17 cellular contexts compared by ENCODE assay signal in genomic region chr2:71683666-71684065, GRCh38.
"Had no signal": no experiment of that assay in that cellular context is flagged by ENCODE, and none has a peak within 500 bp of the region (broad histone marks: within the 10 kb centered on the region; RNA-seq: fewer than 3 reads in every experiment).

No MANE protein-coding gene starts in this region.

- FAIRE-seq: colon had no signal

- H3K4me3 ChIP-seq: esophagus squamous epithelium, lung, sigmoid colon, skin epidermis, stomach, uterus had no signal

- ATAC-seq: effector memory CD8-positive, alpha-beta T cell had no signal

- H3K4me3 Mint-ChIP-seq: dendritic cell treated with granulocyte-macrophage colony-stimulating factor and Interleukin-4, amounts not matched to agents 40 ng/mL and 50 ng/mL, for 4 days; effector memory CD8-positive, alpha-beta T cell; naive B cell; type B pancreatic cell had no signal

- H3K9me3 ChIP-seq: esophagus squamous epithelium, sigmoid colon, stomach, uterus had no signal

- H3K4me1 ChIP-seq: esophagus squamous epithelium, sigmoid colon, stomach, uterus had no signal

- H3K36me3 ChIP-seq: esophagus squamous epithelium, uterus had no signal

- H3K27me3 ChIP-seq: esophagus squamous epithelium, sigmoid colon, stomach, uterus had no signal

- H3K27ac ChIP-seq: esophagus squamous epithelium, sigmoid colon, skin epidermis, stomach, uterus had no signal

- H3K36me3 Mint-ChIP-seq: naive B cell, type B pancreatic cell had no signal

- DNase-seq: effector memory CD8-positive, alpha-beta T cell; esophagus squamous epithelium; foreskin fibroblast; hippocampal formation; kidney glomerular epithelial cell; mesenchymal stem cell; naive B cell; stimulated activated CD4-positive, alpha-beta T cell treated with anti-CD3 and anti-CD28 coated beads, Interleukin-12 subunit alpha, Interleukin-12 subunit beta, amount 100 ng/mL, for 4 hours; stimulated activated naive CD4-positive, alpha-beta T cell; stomach; uterus had no signal

- H3K27me3 Mint-ChIP-seq: dendritic cell treated with granulocyte-macrophage colony-stimulating factor and Interleukin-4, amounts not matched to agents 40 ng/mL and 50 ng/mL, for 4 days had no signal

- H3K4me1 Mint-ChIP-seq: naive B cell had no signal

- H3K27ac Mint-ChIP-seq: dendritic cell treated with granulocyte-macrophage colony-stimulating factor and Interleukin-4, amounts not matched to agents 40 ng/mL and 50 ng/mL, for 4 days; effector memory CD8-positive, alpha-beta T cell; naive B cell; type B pancreatic cell had no signal

- H3K9me3 Mint-ChIP-seq: dendritic cell treated with granulocyte-macrophage colony-stimulating factor and Interleukin-4, amounts not matched to agents 40 ng/mL and 50 ng/mL, for 4 days had no signal
